Comparison of ENCODE assay signal across 9 cellular contexts in the genomic region with DNA sequence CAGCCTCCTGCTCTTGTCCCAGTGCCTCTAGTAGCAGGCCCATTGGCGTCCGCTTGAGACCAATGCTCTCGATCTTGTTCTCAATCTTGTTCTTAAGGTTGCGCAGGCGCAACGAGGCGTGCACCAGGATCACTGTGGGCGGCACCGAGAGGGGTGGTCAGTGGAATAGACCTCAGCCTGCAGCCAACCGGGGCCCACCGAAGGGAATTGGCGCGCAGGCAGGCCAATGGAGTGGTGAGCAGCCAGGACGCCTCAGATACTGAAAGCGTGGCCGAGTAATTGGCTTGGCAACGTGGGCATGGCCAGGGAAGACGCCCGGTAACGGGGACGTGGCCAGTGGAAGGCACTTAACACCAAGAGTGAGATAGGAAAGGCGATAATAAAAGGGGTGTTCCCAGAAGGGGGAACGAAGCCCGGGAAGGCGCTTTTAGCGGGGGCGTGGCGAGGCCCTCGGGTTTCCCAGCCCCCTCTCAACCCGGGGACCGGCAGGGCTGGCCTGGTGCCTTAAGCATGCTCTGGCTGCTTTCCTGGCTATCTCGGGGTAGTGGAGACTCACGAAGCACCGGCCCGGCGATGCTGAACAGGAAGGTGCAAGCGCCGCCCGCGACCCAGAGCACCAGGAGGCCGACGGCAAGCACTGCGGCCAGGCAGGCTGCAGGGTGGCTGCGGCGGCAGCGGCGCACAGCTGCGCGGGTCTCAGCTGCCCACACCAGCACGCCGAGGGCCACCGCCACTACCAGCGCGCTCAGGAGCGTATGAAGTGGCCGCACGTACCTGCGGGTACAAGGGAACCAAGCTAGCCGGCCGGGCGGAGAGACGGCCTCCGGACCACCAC. TPM values are rescaled to one million over a fixed set of nuclear protein-coding genes. Genes with fewer than 3 reads are reported as not detected.
DNase-seq lines count a peak whose midpoint lies in the region; ATAC-seq and TF ChIP-seq lines count a peak whose summit lies in the region.
"Had no signal": no experiment of that assay in that cellular context is flagged by ENCODE, and none has a peak within 500 bp of the region (broad histone marks: within the 10 kb centered on the region; RNA-seq: fewer than 3 reads in every experiment).

No MANE protein-coding gene starts in this region.

- peaks cover 0 to 29% (median 0%) of the 10 kb centered on the region in 3 donors for H3K36me3 Mint-ChIP-seq in CD8-positive, alpha-beta memory T cell

- H3K9me3 Mint-ChIP-seq in CD8-positive, alpha-beta memory T cell, result no peaks in the 10 kb centered on the region
- H3K9me3 Mint-ChIP-seq: activated B cell treated with CpG ODN at 0.5 μM for 24 hours had no signal

- peak overlapping the region in 5 of 8 donors; percentile 21 to 78 (median 47) for H3K27ac Mint-ChIP-seq in CD8-positive, alpha-beta memory T cell

- intact Hi-C loops in heart right ventricle (cut with DNase I), result no loop called here

- H3K4me3 ChIP-seq in CD8-positive, alpha-beta memory T cell (ENCODE audit: low read length), result no peak overlapping the region
- H3K4me3 ChIP-seq in adipocyte (ENCODE audit: low read length), result peak overlapping the region; percentile 85
- H3K4me3 ChIP-seq in heart right ventricle, result peak overlapping the region in 9 of 10 donors; percentile 14 to 75 (median 66)
- H3K4me3 ChIP-seq in parathyroid adenoma (ENCODE audit: low read depth, low read length), result no peak overlapping the region

- POLR2A ChIA-PET in CD8-positive, alpha-beta memory T cell (lab: Charles Lee), result no interaction called here

- CTCF ChIA-PET in CD8-positive, alpha-beta memory T cell (lab: Charles Lee), result no interaction called here

- peaks cover 8 to 18% (median 17%) of the 10 kb centered on the region in 3 donors for H3K4me1 Mint-ChIP-seq in CD8-positive, alpha-beta memory T cell

- H3K36me3 ChIP-seq in CD8-positive, alpha-beta memory T cell (ENCODE audit: insufficient read depth, low read length), result no peaks in the 10 kb centered on the region
- H3K36me3 ChIP-seq in adipocyte (ENCODE audit: control insufficient read depth, insufficient read depth, low read length, severe bottlenecking) (peaks cover 3% of the 10 kb centered on the region), heart right ventricle (peaks cover 0 to 27% (median 0%) of the 10 kb centered on the region in 9 donors), parathyroid adenoma (ENCODE audit: control insufficient read depth, insufficient read depth, low read length) (no peaks in the 10 kb centered on the region)

- no peaks in the 10 kb centered on the region for H3K27me3 ChIP-seq in CD8-positive, alpha-beta memory T cell (ENCODE audit: insufficient read depth, low read length, poor library complexity, severe bottlenecking)
- H3K27me3 ChIP-seq in adipocyte (replicated peaks; ENCODE audit: control insufficient read depth, insufficient read depth, low read length) (no peaks in the 10 kb centered on the region), heart right ventricle (no peaks in the 10 kb centered on the region), parathyroid adenoma (ENCODE audit: control insufficient read depth, insufficient read depth, low read length) (no peaks in the 10 kb centered on the region)

- peak overlapping the region; percentile 22 for H2AFZ ChIP-seq in parathyroid adenoma

- TF ChIP-seq CTCF in heart right ventricle (IDR thresholded peaks at IDR 0.05) (no peak), parathyroid adenoma (IDR thresholded peaks at IDR 0.05) (no peak), GM10266 (IDR thresholded peaks at IDR 0.05; ENCODE audit: control insufficient read depth, insufficient read depth, low read depth, missing control alignments) (no peak)

- no peak overlapping the region for H3K4me2 ChIP-seq in parathyroid adenoma (ENCODE audit: low read length)

- H3K4me3 Mint-ChIP-seq in CD8-positive, alpha-beta memory T cell, result peak overlapping the region in 2 of 7 donors; percentile 34 to 84

- H3K27me3 Mint-ChIP-seq in CD8-positive, alpha-beta memory T cell, result peaks cover 0 to 6% of the 10 kb centered on the region in 2 donors
- H3K27me3 Mint-ChIP-seq: activated B cell treated with CpG ODN at 0.5 μM for 24 hours had no signal

- no peaks in the 10 kb centered on the region for H3K79me2 ChIP-seq in parathyroid adenoma

- WGBS in heart right ventricle, 2 donors, result 24 to 34% methylated on average over 30 to 62 of the region's 63 CpGs

- DNase-seq in CD8-positive, alpha-beta memory T cell, result no peak
- DNase-seq in adipocyte (ENCODE audit: low read depth), result peak; percentile 49
- peak; percentile 72 to 74 for DNase-seq in heart right ventricle
- DNase-seq in NCI-H2171 (lab: John Stamatoyannopoulos, UW), result no peak
- no peak for DNase-seq in GM10266 (ENCODE audit: extremely low spot score)
- no peak for DNase-seq in KG1 (lab: John Stamatoyannopoulos, UW)
- DNase-seq: activated B cell treated with CpG ODN at 0.5 μM for 24 hours had no signal

- H3K9ac ChIP-seq in adipocyte (ENCODE audit: low read length) (peak overlapping the region; percentile 87), parathyroid adenoma (no peak overlapping the region)

- H3K9me3 ChIP-seq in CD8-positive, alpha-beta memory T cell (ENCODE audit: low read length), result no peaks in the 10 kb centered on the region
- H3K9me3 ChIP-seq in adipocyte (ENCODE audit: control insufficient read depth, low read length) (no peaks in the 10 kb centered on the region), heart right ventricle (no peaks in the 10 kb centered on the region), parathyroid adenoma (ENCODE audit: control insufficient read depth, low read length) (no peaks in the 10 kb centered on the region)

- peak; percentile 46 to 74 (median 66) for ATAC-seq in heart right ventricle
- no peak for ATAC-seq in HG03521 (IDR thresholded peaks at IDR 0.05; ENCODE audit: unreplicated experiment)

- H3K27ac ChIP-seq in CD8-positive, alpha-beta memory T cell (ENCODE audit: low read depth, low read length), result no peak overlapping the region
- H3K27ac ChIP-seq in heart right ventricle (peak overlapping the region in 8 of 10 donors; percentile 22 to 52 (median 34)), parathyroid adenoma (peak overlapping the region; percentile 56)

- H3K4me1 ChIP-seq in CD8-positive, alpha-beta memory T cell (ENCODE audit: insufficient read depth, low read length), result peaks cover 8% of the 10 kb centered on the region
- H3K4me1 ChIP-seq in adipocyte (ENCODE audit: control insufficient read depth, insufficient read depth, low read length), result peaks cover 11% of the 10 kb centered on the region
- peaks cover 0 to 19% (median 8%) of the 10 kb centered on the region in 9 donors for H3K4me1 ChIP-seq in heart right ventricle
- peaks cover 2% of the 10 kb centered on the region for H3K4me1 ChIP-seq in parathyroid adenoma

RNA-seq across cellular contexts. Expression of gene PRAF2, which starts 1.7 kb away (rescaled TPM):
- total RNA-seq in CD8-positive, alpha-beta memory T cell, result 10 to 100 TPM; 13.1 to 14.5 TPM
- polyA plus RNA-seq in CD8-positive, alpha-beta memory T cell, result 62.6 TPM
- 10 to 100 TPM in 1 of 10 donors, 1 to 10 TPM in 9; 5.4 to 16.9 (median 8.1) TPM for total RNA-seq in heart right ventricle
- polyA plus RNA-seq in heart right ventricle, result 10 to 100 TPM; 24.4 to 26.5 TPM

RNA-seq across cellular contexts. Expression of gene WDR45, which starts 7.6 kb away (rescaled TPM):
- total RNA-seq in CD8-positive, alpha-beta memory T cell, result 10 to 100 TPM; 41.4 to 46.2 TPM
- 56.9 TPM for polyA plus RNA-seq in CD8-positive, alpha-beta memory T cell
- 10 to 100 TPM; 45.7 to 84.7 (median 60.6) TPM for total RNA-seq in heart right ventricle
- 100 to 1,000 TPM in 1 of 2 donors, 10 to 100 TPM in 1; 87.7 to 107 TPM for polyA plus RNA-seq in heart right ventricle

RNA-seq across cellular contexts. Expression of gene CCDC120, which starts 13.3 kb away (rescaled TPM):
- total RNA-seq in CD8-positive, alpha-beta memory T cell, result 1 to 10 TPM; 5.1 to 5.4 TPM
- 1.5 TPM for polyA plus RNA-seq in CD8-positive, alpha-beta memory T cell
- total RNA-seq in heart right ventricle, result 1 to 10 TPM in 7 of 10 donors, under 1 TPM in 3; 0.71 to 2.0 (median 1.2) TPM
- 1 to 10 TPM in 1 of 2 donors, under 1 TPM in 1; 0.70 to 1.7 TPM for polyA plus RNA-seq in heart right ventricle

RNA-seq across cellular contexts. Expression of gene TFE3, which starts 28.9 kb away (rescaled TPM):
- 10 to 100 TPM; 32.4 to 35.4 TPM for total RNA-seq in CD8-positive, alpha-beta memory T cell
- 7.7 TPM for polyA plus RNA-seq in CD8-positive, alpha-beta memory T cell
- total RNA-seq in heart right ventricle, result 10 to 100 TPM; 13.8 to 29.1 (median 16.1) TPM
- 10 to 100 TPM; 17.6 to 34.8 TPM for polyA plus RNA-seq in heart right ventricle

RNA-seq across cellular contexts. Expression of gene GPKOW, which starts 51.4 kb away (rescaled TPM):
- total RNA-seq in CD8-positive, alpha-beta memory T cell, result 10 to 100 TPM; 20.4 to 23.3 TPM
- 31.8 TPM for polyA plus RNA-seq in CD8-positive, alpha-beta memory T cell
- total RNA-seq in heart right ventricle, result 10 to 100 TPM; 16.5 to 23.2 (median 20.0) TPM
- polyA plus RNA-seq in heart right ventricle, result 10 to 100 TPM in 1 of 2 donors, 1 to 10 TPM in 1; 6.4 to 28.8 TPM

Comparison
In these comparisons a context has a peak if more than half of its experiments do, and no peak if none do; other contexts are left out.
1. DNase-seq: peak in adipocyte (single experiment) and heart right ventricle (2 of 2); none in CD8-positive, alpha-beta memory T cell (0 of 5), NCI-H2171 (single experiment), GM10266 (single experiment) and KG1 (single experiment).
2. H3K4me3 ChIP-seq: peak in adipocyte (single experiment) and heart right ventricle (9 of 10); none in CD8-positive, alpha-beta memory T cell (single experiment) and parathyroid adenoma (single experiment).